8 cellular contexts compared by ENCODE assay signal in the genomic region with DNA sequence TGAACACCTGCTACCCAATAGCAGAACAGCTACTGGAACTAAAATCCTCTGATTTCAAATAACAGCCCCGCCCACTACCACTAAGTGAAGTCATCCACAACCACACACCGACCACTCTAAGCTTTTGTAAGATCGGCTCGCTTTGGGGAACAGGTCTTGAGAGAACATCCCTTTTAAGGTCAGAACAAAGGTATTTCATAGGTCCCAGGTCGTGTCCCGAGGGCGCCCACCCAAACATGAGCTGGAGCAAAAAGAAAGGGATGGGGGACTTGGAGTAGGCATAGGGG. TPM values are rescaled to one million over a fixed set of nuclear protein-coding genes. Genes with fewer than 3 reads are reported as not detected.
DNase-seq lines count a peak whose midpoint lies in the region; ATAC-seq and TF ChIP-seq lines count a peak whose summit lies in the region.

No MANE protein-coding gene starts in this region.

- H3K9me3 ChIP-seq in fibroblast of lung (ENCODE audit: control insufficient read depth, insufficient read depth, low read depth, low read length), result no peaks in the 10 kb centered on the region
- no peaks in the 10 kb centered on the region for H3K9me3 ChIP-seq in neural progenitor cell (ENCODE audit: low read depth)
- H3K9me3 ChIP-seq in transverse colon, result no peaks in the 10 kb centered on the region

- peak overlapping the region; percentile 94 for H3K4me3 Mint-ChIP-seq in activated T-cell treated with anti-CD3 and anti-CD28 coated beads, Interleukin-2, amount 50 U/mL, for 24 hours
- peak overlapping the region; percentile 90 for H3K4me3 Mint-ChIP-seq in neural progenitor cell

- no peak for TF ChIP-seq EP300 in transverse colon (IDR thresholded peaks at IDR 0.05; ENCODE audit: low read depth)

- H3K4me1 Mint-ChIP-seq in activated T-cell treated with anti-CD3 and anti-CD28 coated beads, Interleukin-2, amount 50 U/mL, for 24 hours (ENCODE audit: low read depth), result peaks cover 21% of the 10 kb centered on the region
- H3K4me1 Mint-ChIP-seq in neural progenitor cell, result peaks cover 12% of the 10 kb centered on the region

- H3K4me2 ChIP-seq in fibroblast of lung (ENCODE audit: extremely low read depth, insufficient read depth, low read length) (peak overlapping the region; percentile 81), neural progenitor cell (peak overlapping the region; percentile 81)

- TF ChIP-seq CTCF in fibroblast of lung (conservative IDR thresholded peaks at IDR 0.05 in 1 of 2, IDR thresholded peaks at IDR 0.05 in 1 of 2; ENCODE audit: low read depth in 1 of 2, low read length in 2 of 2) (no peak), neural progenitor cell (IDR thresholded peaks at IDR 0.05) (no peak), transverse colon (IDR thresholded peaks at IDR 0.05) (no peak)

- H2AFZ ChIP-seq in fibroblast of lung (ENCODE audit: low read length) (peak overlapping the region; percentile 70), neural progenitor cell (replicated peaks) (peak overlapping the region; percentile 87)

- H3K4me1 ChIP-seq in fibroblast of lung (ENCODE audit: control insufficient read depth, extremely low read depth, insufficient read depth, low read length) (no peaks in the 10 kb centered on the region), neural progenitor cell (no peaks in the 10 kb centered on the region), transverse colon (peaks cover 3 to 16% (median 9%) of the 10 kb centered on the region in 4 donors)

- H4K20me1 ChIP-seq in fibroblast of lung (ENCODE audit: control insufficient read depth, extremely low read depth, insufficient read depth, low read length), result no peaks in the 10 kb centered on the region
- no peaks in the 10 kb centered on the region for H4K20me1 ChIP-seq in neural progenitor cell (ENCODE audit: low read depth)

- TF ChIP-seq POLR2A in transverse colon (IDR thresholded peaks at IDR 0.05), result no peak

- H3K9ac ChIP-seq in fibroblast of lung (ENCODE audit: insufficient read depth, low read length) (peak overlapping the region; percentile 89), neural progenitor cell (no peak overlapping the region)

- H3K27ac Mint-ChIP-seq in activated T-cell treated with anti-CD3 and anti-CD28 coated beads, Interleukin-2, amount 50 U/mL, for 24 hours, result peak overlapping the region; percentile 100
- H3K27ac Mint-ChIP-seq in neural progenitor cell, result peak overlapping the region; percentile 94

- no peaks in the 10 kb centered on the region for H3K9me3 Mint-ChIP-seq in activated T-cell treated with anti-CD3 and anti-CD28 coated beads, Interleukin-2, amount 50 U/mL, for 24 hours
- no peaks in the 10 kb centered on the region for H3K9me3 Mint-ChIP-seq in neural progenitor cell

- intact Hi-C loops in transverse colon (cut with DNase I; ENCODE audit: low total_unique reads), result loop anchor here (5.0 kb wide), 1 partner anchor 288 kb away; no protein-coding TSS in a partner anchor

- peaks cover 35% of the 10 kb centered on the region for H3K36me3 Mint-ChIP-seq in activated T-cell treated with anti-CD3 and anti-CD28 coated beads, Interleukin-2, amount 50 U/mL, for 24 hours (ENCODE audit: low read depth)
- peaks cover 5% of the 10 kb centered on the region for H3K36me3 Mint-ChIP-seq in neural progenitor cell

- H3K27me3 ChIP-seq in fibroblast of lung (ENCODE audit: control insufficient read depth, insufficient read depth, low read length), result no peaks in the 10 kb centered on the region
- H3K27me3 ChIP-seq in neural progenitor cell, result no peaks in the 10 kb centered on the region
- no peaks in the 10 kb centered on the region for H3K27me3 ChIP-seq in transverse colon

- ATAC-seq in HG02642 (IDR thresholded peaks at IDR 0.05; ENCODE audit: poor library complexity, unreplicated experiment), result peak; percentile 21

- in situ Hi-C loops in transverse colon (cut with MboI; ENCODE audit: low pct_ligation_motif_present in 1 of 4, low pct_unique_long_range_greater_than_20kb in 1 of 4, low sequenced_read_pairs in 3 of 4), result loop anchor here in 2 of 4 donors (25.0 kb wide), 2 partner anchors 303 to 403 kb away; no protein-coding TSS in a partner anchor

- DNase-seq in DMS 273 (lab: John Stamatoyannopoulos, UW; ENCODE audit: unreplicated experiment) (peak; percentile 57), DMS 273 treated with DMSO at 0.1 percent for 48 hours (lab: John Stamatoyannopoulos, UW) (no peak), NCI-H2227 treated with DMSO at 0.1 percent for 48 hours (lab: John Stamatoyannopoulos, UW) (peak; percentile 53), fibroblast of lung (ENCODE audit: low read depth in 2 of 2) (peak; percentile 63 to 67), neural progenitor cell (ENCODE audit: low spot score) (peak; percentile 55), transverse colon (peak; percentile 35)
- DNase-seq in activated T-cell treated with anti-CD3 and anti-CD28 coated beads, Interleukin-2, amount 50 U/mL, for 24 hours, result no peak

- H3K36me3 ChIP-seq in fibroblast of lung (ENCODE audit: control insufficient read depth, insufficient read depth, low read length) (no peaks in the 10 kb centered on the region), neural progenitor cell (peaks cover 11% of the 10 kb centered on the region), transverse colon (no peaks in the 10 kb centered on the region)

- H3K27ac ChIP-seq in fibroblast of lung (ENCODE audit: insufficient read depth, low read length), result peak overlapping the region; percentile 96
- H3K27ac ChIP-seq in neural progenitor cell, result peak overlapping the region; percentile 74
- H3K27ac ChIP-seq in transverse colon, result peak overlapping the region; percentile 88 to 95 (median 92)

- H3K4me3 ChIP-seq in fibroblast of lung (replicated peaks in 1 of 4; ENCODE audit: control extremely low read depth in 1 of 4, insufficient read depth in 1 of 4, low read depth in 3 of 4, low read length in 4 of 4) (peak overlapping the region; percentile 76 to 94 (median 86)), neural progenitor cell (peak overlapping the region; percentile 49), transverse colon (peak overlapping the region; percentile 63 to 86 (median 78))

- WGBS in transverse colon (ENCODE audit: low coverage in 1 of 2), 2 donors, result 39% methylated on average over 7 of the region's 7 CpGs; no CpG with 5 or more reads in 1 of the 2 donors

- H3F3A ChIP-seq in neural progenitor cell (ENCODE audit: low read depth), result peaks cover 23% of the 10 kb centered on the region

- H3K79me2 ChIP-seq in fibroblast of lung (ENCODE audit: control insufficient read depth, insufficient read depth, low read length) (no peaks in the 10 kb centered on the region), neural progenitor cell (ENCODE audit: low read depth) (peaks cover 21% of the 10 kb centered on the region)

- H3K27me3 Mint-ChIP-seq in activated T-cell treated with anti-CD3 and anti-CD28 coated beads, Interleukin-2, amount 50 U/mL, for 24 hours, result no peaks in the 10 kb centered on the region
- peaks cover 2% of the 10 kb centered on the region for H3K27me3 Mint-ChIP-seq in neural progenitor cell (ENCODE audit: insufficient read depth, low read depth)

RNA-seq across cellular contexts. Expression of a gene that starts 0.3 kb away (rescaled TPM):
- not detected in 2 replicates for total RNA-seq in fibroblast of lung
- not detected in 2 replicates for polyA plus RNA-seq in fibroblast of lung
- polyA plus RNA-seq in fibroblast of lung (2012), result not detected in 2 replicates
- not detected in 2 replicates for polyA minus RNA-seq in fibroblast of lung (ENCODE audit: low replicate concordance)
- total RNA-seq in neural progenitor cell (ENCODE audit: low replicate concordance), result 2.2 TPM in 1 of 2 replicates, not detected in the other
- total RNA-seq in transverse colon, result not detected

RNA-seq across cellular contexts. Expression of a gene that starts 0.4 kb away (rescaled TPM):
- 2.1 and 4.5 TPM in 2 replicates for total RNA-seq in fibroblast of lung
- polyA plus RNA-seq in fibroblast of lung, result 2.0 and 3.2 TPM in 2 replicates
- 1.2 and 3.3 TPM in 2 replicates for polyA plus RNA-seq in fibroblast of lung (2012)
- 0.43 and 1.5 TPM in 2 replicates for polyA minus RNA-seq in fibroblast of lung (ENCODE audit: low replicate concordance)
- total RNA-seq in neural progenitor cell (ENCODE audit: low replicate concordance), result 27.0 and 38.7 TPM in 2 replicates
- 1 to 10 TPM in 3 of 4 donors, not detected in 1; 1.6 to 4.8 (median 2.4) TPM for total RNA-seq in transverse colon

Comparison
In these comparisons a context has a peak if more than half of its experiments do, and no peak if none do; other contexts are left out.
1. DNase-seq: peak in DMS 273 (single experiment), NCI-H2227 treated with DMSO at 0.1 percent for 48 hours (single experiment), fibroblast of lung (2 of 2), neural progenitor cell (single experiment) and transverse colon (single experiment); none in DMS 273 treated with DMSO at 0.1 percent for 48 hours (single experiment) and activated T-cell treated with anti-CD3 and anti-CD28 coated beads, Interleukin-2, amount 50 U/mL, for 24 hours (single experiment).
2. Peak in every context shown above with its lines, with median percentiles within 50 percentile points of each other: H3K27ac ChIP-seq and H3K4me3 ChIP-seq.